Comparison of ENCODE assay signal across 8 cellular contexts in genomic region chr16:73058616-73059409, GRCh38. TPM values are rescaled to one million over a fixed set of nuclear protein-coding genes. Genes with fewer than 3 reads are reported as not detected.
DNase-seq lines count a peak whose midpoint lies in the region; ATAC-seq and TF ChIP-seq lines count a peak whose summit lies in the region.

No MANE protein-coding gene starts in this region.

- peaks cover 0 to 6% of the 10 kb centered on the region in 2 donors for H3K4me1 ChIP-seq in breast epithelium
- peaks cover 26 to 70% (median 41%) of the 10 kb centered on the region in 4 donors for H3K4me1 ChIP-seq in stomach

- no peak for DNase-seq in AG09309 (ENCODE audit: low read depth)
- DNase-seq in NCI-H774 (lab: John Stamatoyannopoulos, UW): peak; percentile 26
- DNase-seq in breast epithelium (ENCODE audit: low spot score in 2 of 2): no peak
- DNase-seq in left kidney (ENCODE audit: low read depth, low spot score): peak; percentile 84
- peak; percentile 43 for DNase-seq in stomach
- DNase-seq in NCI-H2029 treated with DMSO at 0.1 percent for 48 hours (lab: John Stamatoyannopoulos, UW): no peak

- peak overlapping the region; percentile 69 for H3K4me3 ChIP-seq in AG09309 (ENCODE audit: control insufficient read depth, low read depth, low read length)
- H3K4me3 ChIP-seq in breast epithelium: peak overlapping the region; percentile 69 to 90 (median 75)
- peak overlapping the region; percentile 68 to 91 (median 87) for H3K4me3 ChIP-seq in stomach

- ATAC-seq in GM18508 (IDR thresholded peaks at IDR 0.05; ENCODE audit: insufficient read depth, unreplicated experiment) (peak; percentile 23), HG03025 (IDR thresholded peaks at IDR 0.05; ENCODE audit: low FRiP score, unreplicated experiment) (peak; percentile 35)

- H3K9me3 ChIP-seq in breast epithelium (no peaks in the 10 kb centered on the region), stomach (no peaks in the 10 kb centered on the region)

- peak overlapping the region; percentile 86 to 97 for H3K27ac ChIP-seq in breast epithelium
- peak overlapping the region; percentile 84 to 98 (median 91) for H3K27ac ChIP-seq in stomach

- no peak for TF ChIP-seq EP300 in stomach (IDR thresholded peaks at IDR 0.05)

- intact Hi-C loops in breast epithelium (cut with DNase I; ENCODE audit: low total_unique reads): no loop called here
- intact Hi-C loops in stomach (cut with DNase I; ENCODE audit: low total_unique reads): no loop called here

- H3K36me3 ChIP-seq in breast epithelium (no peaks in the 10 kb centered on the region), stomach (no peaks in the 10 kb centered on the region)

- H3K27me3 ChIP-seq in breast epithelium (peaks cover 0 to 24% of the 10 kb centered on the region in 2 donors), stomach (peaks cover 3 to 29% (median 11%) of the 10 kb centered on the region in 3 donors)

- WGBS in stomach, 5 donors: 0 to 1% (median 0%) methylated on average over 45 to 72 of the region's 72 CpGs

- TF ChIP-seq CTCF in AG09309 (IDR thresholded peaks at IDR 0.05; ENCODE audit: control insufficient read depth, insufficient read depth, low read depth, low read length, missing control alignments) (no peak), breast epithelium (IDR thresholded peaks at IDR 0.05) (no peak), stomach (IDR thresholded peaks at IDR 0.05) (no peak)

- TF ChIP-seq POLR2A in breast epithelium (IDR thresholded peaks at IDR 0.05): no peak
- TF ChIP-seq POLR2A in stomach (IDR thresholded peaks at IDR 0.05): no peak

RNA-seq across cellular contexts. Expression of gene ZFHX3, which starts 10.9 kb away (rescaled TPM):
- 10 to 100 TPM; 10.8 to 36.0 (median 11.8) TPM for total RNA-seq in breast epithelium
- total RNA-seq in stomach: 10 to 100 TPM; 11.7 to 27.5 (median 13.6) TPM
- 1 to 10 TPM; 1.1 to 2.1 (median 1.5) TPM for polyA plus RNA-seq in stomach

Comparison
In these comparisons a context has a peak if more than half of its experiments do, and no peak if none do; other contexts are left out.
1. DNase-seq: peak in NCI-H774 (single experiment), left kidney (single experiment) and stomach (single experiment); none in AG09309 (single experiment), breast epithelium (0 of 2) and NCI-H2029 treated with DMSO at 0.1 percent for 48 hours (single experiment).
2. Peak in every context shown above with its lines, with median percentiles within 50 percentile points of each other: H3K4me3 ChIP-seq.